In the genomic region with DNA sequence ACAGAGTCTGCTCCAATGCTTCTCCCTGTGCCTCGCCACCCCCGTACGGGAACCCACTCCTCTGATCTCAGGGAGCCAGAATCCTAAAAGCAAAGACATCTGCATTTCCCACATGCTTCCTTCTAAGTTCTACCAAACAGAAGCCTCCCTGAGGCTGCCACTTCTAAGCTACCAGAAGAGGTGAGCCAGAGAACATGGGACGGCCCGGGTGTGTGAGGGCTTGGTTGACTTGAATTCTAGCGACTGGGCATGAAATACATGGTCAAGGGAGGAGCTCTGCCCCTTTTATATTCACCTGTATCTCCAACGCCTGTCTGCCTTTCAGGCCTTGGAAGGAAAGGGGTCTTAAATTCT, we compare ENCODE assay signal across 22 cellular contexts. TPM values are rescaled to one million over a fixed set of nuclear protein-coding genes. Genes with fewer than 3 reads are reported as not detected.
DNase-seq lines count a peak whose midpoint lies in the region; ATAC-seq and TF ChIP-seq lines count a peak whose summit lies in the region.
"Had no signal": no experiment of that assay in that cellular context is flagged by ENCODE, and none has a peak within 500 bp of the region (broad histone marks: within the 10 kb centered on the region; RNA-seq: fewer than 3 reads in every experiment).

No MANE protein-coding gene starts in this region.

- DNase-seq in CD8-positive, alpha-beta memory T cell: no peak
- DNase-seq in glutamatergic neuron (no peak), D341Med (ENCODE audit: low spot score) (no peak)
- no peak for DNase-seq in stimulated activated CD4-positive, alpha-beta T cell treated with anti-CD3 and anti-CD28 coated beads, Interleukin-2, amount 100 ng/mL, for 48 hours
- DNase-seq: activated CD4-positive, CD25-positive, alpha-beta regulatory T cell treated with anti-CD3 and anti-CD28 coated beads, Interleukin-2, amount 50 U/mL, for 72 hours; activated CD8-positive, alpha-beta memory T cell treated with anti-CD3 and anti-CD28 coated beads, Interleukin-2, amount 50 U/mL, for 4 hours; activated gamma-delta T cell treated with Interleukin-2 at 50 U/mL for 16 hours; CD4-positive, CD25-positive, alpha-beta regulatory T cell; cortex of kidney; NCI-H187 treated with DMSO at 0.1 percent for 48 hours; NCI-H446; SIG-M5; stimulated activated naive CD4-positive, alpha-beta T cell had no signal

- ATAC-seq in GM18498 (IDR thresholded peaks at IDR 0.05; ENCODE audit: unreplicated experiment): no peak
- no peak for ATAC-seq in GM21360 (IDR thresholded peaks at IDR 0.05; ENCODE audit: unreplicated experiment)
- ATAC-seq: gastroesophageal sphincter had no signal

- POLR2A ChIA-PET in CD8-positive, alpha-beta memory T cell (lab: Charles Lee): no interaction called here

- CTCF ChIA-PET in CD8-positive, alpha-beta memory T cell (lab: Charles Lee): no interaction called here

- TF ChIP-seq CTCF in glutamatergic neuron (IDR thresholded peaks at IDR 0.05; ENCODE audit: partially characterized antibody, unreplicated experiment) (no peak), nephron (IDR thresholded peaks at IDR 0.05; ENCODE audit: unreplicated experiment in 3 of 3) (no peak)

- H3K9ac ChIP-seq in HUES64 (ENCODE audit: low read depth, low read length): no peak overlapping the region

- peak overlapping the region in 5 of 7 donors; percentile 39 to 68 (median 63) for H3K4me3 Mint-ChIP-seq in CD8-positive, alpha-beta memory T cell
- H3K4me3 Mint-ChIP-seq in glutamatergic neuron (ENCODE audit: unreplicated experiment) (peak overlapping the region; percentile 96), nephron (peak overlapping the region; percentile 79 to 87 (median 84))
- H3K4me3 Mint-ChIP-seq: CD4-positive, CD25-positive, alpha-beta regulatory T cell; T-helper 2 cell treated with Interferon-gamma antibody and Interleukin-4, amounts not matched to agents 5 μg/mL and 100 μg/mL, for 36 hours had no signal

- H3K27me3 ChIP-seq in CD8-positive, alpha-beta memory T cell (ENCODE audit: insufficient read depth, low read length, poor library complexity, severe bottlenecking): no peaks in the 10 kb centered on the region
- H3K27me3 ChIP-seq in HUES64 (ENCODE audit: insufficient read depth, low read length): peaks cover 78% of the 10 kb centered on the region

- H3K4me1 Mint-ChIP-seq in CD8-positive, alpha-beta memory T cell: peaks cover 4 to 14% (median 4%) of the 10 kb centered on the region in 3 donors
- H3K4me1 Mint-ChIP-seq in glutamatergic neuron (ENCODE audit: low read depth, unreplicated experiment) (peaks cover 3% of the 10 kb centered on the region), nephron (peaks cover 5% of the 10 kb centered on the region)

- no peaks in the 10 kb centered on the region for H3K36me3 ChIP-seq in CD8-positive, alpha-beta memory T cell (ENCODE audit: insufficient read depth, low read length)
- H3K36me3 ChIP-seq in HUES64 (ENCODE audit: insufficient read depth, low read length): no peaks in the 10 kb centered on the region
- H3K36me3 ChIP-seq: gastroesophageal sphincter, neutrophil had no signal

- no peaks in the 10 kb centered on the region for H3K4me1 ChIP-seq in CD8-positive, alpha-beta memory T cell (ENCODE audit: insufficient read depth, low read length)
- no peaks in the 10 kb centered on the region for H3K4me1 ChIP-seq in HUES64 (ENCODE audit: insufficient read depth, low read length)

- H3K27ac ChIP-seq in CD8-positive, alpha-beta memory T cell (ENCODE audit: low read depth, low read length): no peak overlapping the region
- H3K27ac ChIP-seq in HUES64 (ENCODE audit: low read depth, low read length): no peak overlapping the region
- H3K27ac ChIP-seq: neutrophil had no signal

- H3K9me3 Mint-ChIP-seq in CD8-positive, alpha-beta memory T cell: no peaks in the 10 kb centered on the region
- H3K9me3 Mint-ChIP-seq in glutamatergic neuron (ENCODE audit: unreplicated experiment) (peaks cover 5% of the 10 kb centered on the region), nephron (no peaks in the 10 kb centered on the region)
- H3K9me3 Mint-ChIP-seq: T-helper 2 cell treated with Interferon-gamma antibody and Interleukin-4, amounts not matched to agents 5 μg/mL and 100 μg/mL, for 36 hours had no signal

- no peak overlapping the region for H3K4me3 ChIP-seq in CD8-positive, alpha-beta memory T cell (ENCODE audit: low read length)
- H3K4me3 ChIP-seq in HUES64 (ENCODE audit: low read length): peak overlapping the region; percentile 67

- no peak overlapping the region for H3K27ac Mint-ChIP-seq in CD8-positive, alpha-beta memory T cell
- H3K27ac Mint-ChIP-seq in glutamatergic neuron (ENCODE audit: unreplicated experiment) (no peak overlapping the region), nephron (no peak overlapping the region)
- H3K27ac Mint-ChIP-seq: CD4-positive, CD25-positive, alpha-beta regulatory T cell; T-helper 2 cell treated with Interferon-gamma antibody and Interleukin-4, amounts not matched to agents 5 μg/mL and 100 μg/mL, for 36 hours had no signal

- H3K9me3 ChIP-seq in CD8-positive, alpha-beta memory T cell (ENCODE audit: low read length): no peaks in the 10 kb centered on the region
- H3K9me3 ChIP-seq in HUES64 (ENCODE audit: insufficient read depth, low read depth, low read length): no peaks in the 10 kb centered on the region
- H3K9me3 ChIP-seq: gastroesophageal sphincter, neutrophil had no signal

- WGBS in HUES64: 40% methylated on average over 7 of the region's 7 CpGs

- H3K36me3 Mint-ChIP-seq in CD8-positive, alpha-beta memory T cell: peaks cover 0 to 2% (median 0%) of the 10 kb centered on the region in 3 donors
- no peaks in the 10 kb centered on the region for H3K36me3 Mint-ChIP-seq in glutamatergic neuron (ENCODE audit: unreplicated experiment)
- H3K36me3 Mint-ChIP-seq in nephron (ENCODE audit: low read depth): no peaks in the 10 kb centered on the region
- H3K36me3 Mint-ChIP-seq: CD4-positive, CD25-positive, alpha-beta regulatory T cell had no signal

- peaks cover 22 to 44% of the 10 kb centered on the region in 2 donors for H3K27me3 Mint-ChIP-seq in CD8-positive, alpha-beta memory T cell
- H3K27me3 Mint-ChIP-seq in glutamatergic neuron (ENCODE audit: unreplicated experiment) (peaks cover 8% of the 10 kb centered on the region), nephron (ENCODE audit: low read depth) (peaks cover 80% of the 10 kb centered on the region)

RNA-seq across cellular contexts. Expression of a gene that starts 1.4 kb away (rescaled TPM):
- not detected for total RNA-seq in CD8-positive, alpha-beta memory T cell
- not detected for polyA plus RNA-seq in CD8-positive, alpha-beta memory T cell
- polyA plus RNA-seq in HUES64 (2013, experiment 1 of 2): 0.55 TPM
- 0.89 TPM for polyA plus RNA-seq in HUES64 (2013, experiment 2 of 2)
- total RNA-seq in glutamatergic neuron (ENCODE audit: unreplicated experiment): 6.8 TPM
- total RNA-seq: CD4-positive, CD25-positive, alpha-beta regulatory T cell; epithelial cell of proximal tubule; lung microvascular endothelial cell had no signal
- polyA plus RNA-seq: CD4-positive, CD25-positive, alpha-beta regulatory T cell had no signal
